In the genomic region with DNA sequence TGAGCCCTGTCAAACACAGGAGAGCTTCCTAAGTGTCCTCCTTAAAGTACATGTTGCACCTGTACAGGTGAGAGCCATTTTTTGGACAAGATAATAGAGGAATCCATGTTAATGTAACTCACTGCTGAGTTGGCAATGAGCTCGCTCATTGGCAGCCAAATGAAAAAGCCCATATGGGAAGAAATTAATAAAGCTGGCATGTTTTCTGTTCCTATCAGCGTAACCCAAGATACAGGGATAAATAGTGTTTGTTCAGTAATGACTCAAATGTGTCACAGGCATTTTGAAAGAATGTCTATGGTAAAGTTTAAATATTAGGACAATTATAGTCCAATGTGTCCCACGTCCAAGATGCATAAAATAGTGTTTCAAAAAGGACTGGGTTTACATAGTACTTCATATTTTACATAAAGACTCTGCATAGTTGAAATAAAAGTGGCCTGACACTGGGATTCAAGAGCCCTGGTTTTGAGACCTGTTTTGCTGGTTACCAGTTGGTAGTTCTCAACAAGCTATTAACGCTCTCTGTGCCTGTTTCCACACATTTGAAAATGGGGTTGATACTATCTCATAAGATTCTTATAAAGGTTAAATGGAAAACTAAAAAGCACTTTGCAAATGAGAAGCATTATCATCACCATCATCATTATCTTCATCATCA, we compare ENCODE assay signal across 1 cellular context.
TF ChIP-seq lines count a peak whose summit lies in the region.

No MANE protein-coding gene starts in this region.

TF ChIP-seq in WTC11, 78 proteins besides CTCF, POLR2A, EP300 and RAD21 (continued from another document):
- TF ChIP-seq, protein P1, sequence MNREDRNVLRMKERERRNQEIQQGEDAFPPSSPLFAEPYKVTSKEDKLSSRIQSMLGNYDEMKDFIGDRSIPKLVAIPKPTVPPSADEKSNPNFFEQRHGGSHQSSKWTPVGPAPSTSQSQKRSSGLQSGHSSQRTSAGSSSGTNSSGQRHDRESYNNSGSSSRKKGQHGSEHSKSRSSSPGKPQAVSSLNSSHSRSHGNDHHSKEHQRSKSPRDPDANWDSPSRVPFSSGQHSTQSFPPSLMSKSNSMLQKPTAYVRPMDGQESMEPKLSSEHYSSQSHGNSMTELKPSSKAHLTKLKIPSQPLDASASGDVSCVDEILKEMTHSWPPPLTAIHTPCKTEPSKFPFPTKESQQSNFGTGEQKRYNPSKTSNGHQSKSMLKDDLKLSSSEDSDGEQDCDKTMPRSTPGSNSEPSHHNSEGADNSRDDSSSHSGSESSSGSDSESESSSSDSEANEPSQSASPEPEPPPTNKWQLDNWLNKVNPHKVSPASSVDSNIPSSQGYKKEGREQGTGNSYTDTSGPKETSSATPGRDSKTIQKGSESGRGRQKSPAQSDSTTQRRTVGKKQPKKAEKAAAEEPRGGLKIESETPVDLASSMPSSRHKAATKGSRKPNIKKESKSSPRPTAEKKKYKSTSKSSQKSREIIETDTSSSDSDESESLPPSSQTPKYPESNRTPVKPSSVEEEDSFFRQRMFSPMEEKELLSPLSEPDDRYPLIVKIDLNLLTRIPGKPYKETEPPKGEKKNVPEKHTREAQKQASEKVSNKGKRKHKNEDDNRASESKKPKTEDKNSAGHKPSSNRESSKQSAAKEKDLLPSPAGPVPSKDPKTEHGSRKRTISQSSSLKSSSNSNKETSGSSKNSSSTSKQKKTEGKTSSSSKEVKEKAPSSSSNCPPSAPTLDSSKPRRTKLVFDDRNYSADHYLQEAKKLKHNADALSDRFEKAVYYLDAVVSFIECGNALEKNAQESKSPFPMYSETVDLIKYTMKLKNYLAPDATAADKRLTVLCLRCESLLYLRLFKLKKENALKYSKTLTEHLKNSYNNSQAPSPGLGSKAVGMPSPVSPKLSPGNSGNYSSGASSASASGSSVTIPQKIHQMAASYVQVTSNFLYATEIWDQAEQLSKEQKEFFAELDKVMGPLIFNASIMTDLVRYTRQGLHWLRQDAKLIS (CRISPR knock-in tag; IDR thresholded peaks at IDR 0.05; ENCODE audit: borderline replicate concordance), result no peak
- no peak for TF ChIP-seq ZNF281 (CRISPR knock-in tag; IDR thresholded peaks at IDR 0.05)
- TF ChIP-seq CREB1 (CRISPR knock-in tag; IDR thresholded peaks at IDR 0.05), result no peak
- TF ChIP-seq SOX15 (CRISPR knock-in tag; IDR thresholded peaks at IDR 0.05), result no peak
- TF ChIP-seq ZNF138 (CRISPR knock-in tag; conservative IDR thresholded peaks at IDR 0.05), result no peak
- no peak for TF ChIP-seq ZNF232 (CRISPR knock-in tag; IDR thresholded peaks at IDR 0.05)
- no peak for TF ChIP-seq ESRRA (CRISPR knock-in tag; IDR thresholded peaks at IDR 0.05; ENCODE audit: borderline replicate concordance)
